8 cellular contexts compared by ENCODE assay signal in genomic region chr9:83511051-83511450, GRCh38. TPM values are rescaled to one million over a fixed set of nuclear protein-coding genes. Genes with fewer than 3 reads are reported as not detected.
DNase-seq lines count a peak whose midpoint lies in the region; ATAC-seq and TF ChIP-seq lines count a peak whose summit lies in the region.

No MANE protein-coding gene starts in this region.

- H3K4me1 ChIP-seq in lower lobe of right lung = peaks cover 20% of the 10 kb centered on the region
- no peaks in the 10 kb centered on the region for H3K4me1 ChIP-seq in CD8-positive, alpha-beta T cell (ENCODE audit: insufficient read depth, low read length)

- peak; percentile 96 for ATAC-seq in HG02678 (IDR thresholded peaks at IDR 0.05; ENCODE audit: unreplicated experiment)
- peak; percentile 65 to 82 for ATAC-seq in lower lobe of right lung
- no peak for ATAC-seq in CD8-positive, alpha-beta T cell

- peaks cover 3% of the 10 kb centered on the region for H3K27me3 Mint-ChIP-seq in CD8-positive, alpha-beta T cell (ENCODE audit: low read depth)

- intact Hi-C loops in lower lobe of right lung (cut with DNase I) = no loop called here
- intact Hi-C loops in CD8-positive, alpha-beta T cell (cut with DNase I, micrococcal nuclease) = no loop called here

- no peaks in the 10 kb centered on the region for H3K36me3 ChIP-seq in lower lobe of right lung
- H3K36me3 ChIP-seq in CD8-positive, alpha-beta T cell (ENCODE audit: insufficient read depth, low read length) = no peaks in the 10 kb centered on the region

- no peaks in the 10 kb centered on the region for H3K9me3 Mint-ChIP-seq in CD8-positive, alpha-beta T cell

- H3K27ac ChIP-seq in lower lobe of right lung = no peak overlapping the region
- H3K27ac ChIP-seq in CD8-positive, alpha-beta T cell (ENCODE audit: low read depth, low read length) = no peak overlapping the region

- no peak overlapping the region for H3K4me3 ChIP-seq in lower lobe of right lung
- no peak overlapping the region for H3K4me3 ChIP-seq in CD8-positive, alpha-beta T cell (ENCODE audit: low read depth, low read length)

- no peak overlapping the region for H3K27ac Mint-ChIP-seq in CD8-positive, alpha-beta T cell

- POLR2A ChIA-PET in CD8-positive, alpha-beta T cell (lab: Charles Lee) = no interaction called here

- no peaks in the 10 kb centered on the region for H3K9me3 ChIP-seq in lower lobe of right lung
- no peaks in the 10 kb centered on the region for H3K9me3 ChIP-seq in CD8-positive, alpha-beta T cell (ENCODE audit: low read length)

- H3K4me1 Mint-ChIP-seq in CD8-positive, alpha-beta T cell (ENCODE audit: low read depth) = peaks cover 14% of the 10 kb centered on the region

- TF ChIP-seq CTCF in lower lobe of right lung (IDR thresholded peaks at IDR 0.05) = no peak
- no peak for TF ChIP-seq CTCF in CD8-positive, alpha-beta T cell (IDR thresholded peaks at IDR 0.05)

- no peaks in the 10 kb centered on the region for H3K36me3 Mint-ChIP-seq in CD8-positive, alpha-beta T cell

- DNase-seq in NCI-H187 (lab: John Stamatoyannopoulos, UW) = peak; percentile 41 to 45
- no peak for DNase-seq in NCI-H187 treated with DMSO at 0.1 percent for 48 hours (lab: John Stamatoyannopoulos, UW)
- peak; percentile 30 for DNase-seq in NCI-H2196 (lab: John Stamatoyannopoulos, UW; ENCODE audit: unreplicated experiment)
- no peak for DNase-seq in lower lobe of right lung
- DNase-seq in NCI-H1048 (lab: John Stamatoyannopoulos, UW) = no peak
- DNase-seq in CD8-positive, alpha-beta T cell = no peak
- no peak for DNase-seq in OCI-M2 (lab: John Stamatoyannopoulos, UW; ENCODE audit: unreplicated experiment)

- no peaks in the 10 kb centered on the region for H3K27me3 ChIP-seq in lower lobe of right lung (ENCODE audit: low read depth)
- no peaks in the 10 kb centered on the region for H3K27me3 ChIP-seq in CD8-positive, alpha-beta T cell (ENCODE audit: insufficient read depth, low read length)

- no peak overlapping the region for H3K4me3 Mint-ChIP-seq in CD8-positive, alpha-beta T cell

- CTCF ChIA-PET in CD8-positive, alpha-beta T cell (lab: Charles Lee) = no interaction called here

RNA-seq across cellular contexts. Expression of gene FRMD3, which starts 27.1 kb away (rescaled TPM):
- 9.7 TPM for total RNA-seq in lower lobe of right lung
- 1 to 10 TPM in 1 of 2 experiments, under 1 TPM in 1; 0.33 to 1.2 TPM for total RNA-seq in CD8-positive, alpha-beta T cell

Comparison
In these comparisons a context has a peak if more than half of its experiments do, and no peak if none do; other contexts are left out.
1. DNase-seq: peak in NCI-H187 (2 of 2) and NCI-H2196 (single experiment); none in NCI-H187 treated with DMSO at 0.1 percent for 48 hours (single experiment), lower lobe of right lung (single experiment), NCI-H1048 (single experiment), CD8-positive, alpha-beta T cell (0 of 7) and OCI-M2 (single experiment).